1 cellular context compared by ENCODE assay signal in the genomic region with DNA sequence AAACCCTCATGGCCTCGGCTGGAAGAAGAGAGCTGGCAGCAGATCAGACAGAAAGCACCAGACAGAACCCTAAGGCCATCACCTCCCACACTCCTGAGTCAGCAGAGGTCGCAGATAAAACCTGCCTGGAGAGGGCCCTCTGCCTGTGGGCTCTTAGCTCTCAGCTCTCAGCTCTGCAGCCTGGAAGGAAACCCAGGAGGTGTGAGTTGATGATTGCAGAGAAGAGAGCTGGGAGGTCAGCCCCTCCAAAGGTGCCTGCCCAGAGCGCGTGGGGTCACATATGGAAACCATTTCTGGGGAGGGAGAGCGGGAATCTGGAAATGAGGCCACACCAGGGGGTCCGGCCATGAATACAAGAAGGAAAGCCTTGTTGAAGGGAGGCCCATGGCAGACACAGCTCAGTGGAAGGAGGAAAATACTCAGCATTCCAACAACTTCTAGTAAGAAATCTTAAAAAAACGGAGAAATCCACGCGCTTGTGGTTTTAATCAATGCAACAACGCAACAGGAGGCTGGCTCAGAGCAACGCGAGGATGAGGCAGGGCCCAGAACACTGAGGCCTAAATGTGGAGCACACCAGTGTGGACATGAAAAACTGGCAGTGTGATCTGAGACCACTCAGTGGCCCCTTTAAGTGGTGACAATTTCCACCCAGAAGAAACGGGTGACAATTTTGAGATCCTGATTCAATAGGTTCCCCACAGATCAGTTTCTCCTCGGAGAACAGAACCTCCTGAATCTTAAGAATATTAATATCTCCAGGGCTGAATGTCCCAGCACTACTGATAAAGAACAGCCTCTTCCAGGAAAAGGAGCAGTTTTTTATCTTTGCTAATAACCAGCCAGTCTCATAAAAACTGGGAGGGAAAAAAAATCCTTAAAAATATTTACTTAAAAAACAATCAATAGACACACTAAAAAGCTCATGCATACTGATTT.
TF ChIP-seq lines count a peak whose summit lies in the region.

No MANE protein-coding gene starts in this region.

TF ChIP-seq in K562, 482 proteins besides CTCF, POLR2A, EP300 and RAD21 (continued from another document):
- TF ChIP-seq NKRF (IDR thresholded peaks at IDR 0.05; ENCODE audit: borderline replicate concordance) (no peak), PCBP1 (IDR thresholded peaks at IDR 0.05; ENCODE audit: low read depth, low read length, poor library complexity, severe bottlenecking) (no peak)
